Comparison of ENCODE assay signal across 30 cellular contexts in the genomic region with DNA sequence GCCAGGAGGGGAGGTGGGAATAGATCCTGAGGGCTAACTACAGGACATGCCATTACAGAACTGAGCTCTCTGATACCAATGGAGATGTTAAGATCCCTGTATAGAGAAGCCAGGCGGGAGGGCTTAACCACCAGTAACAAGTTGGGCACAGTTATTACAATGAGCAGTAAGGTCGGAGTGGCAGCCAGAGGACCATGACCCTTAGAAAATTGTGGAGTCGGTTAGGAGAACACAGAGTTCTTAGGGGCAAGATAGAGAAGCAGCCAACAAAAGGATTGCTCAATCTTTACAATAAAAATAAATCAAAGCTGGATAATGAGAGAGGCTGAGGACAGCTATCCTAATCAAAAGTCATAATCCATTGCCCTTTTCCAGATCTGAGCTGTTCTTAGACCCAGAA. TPM values are rescaled to one million over a fixed set of nuclear protein-coding genes. Genes with fewer than 3 reads are reported as not detected.
"Had no signal": no experiment of that assay in that cellular context is flagged by ENCODE, and none has a peak within 500 bp of the region (broad histone marks: within the 10 kb centered on the region; RNA-seq: fewer than 3 reads in every experiment).

No MANE protein-coding gene starts in this region.

- H2AFZ ChIP-seq: neural progenitor cell, parathyroid adenoma had no signal

- H3K4me1 ChIP-seq: neural progenitor cell, parathyroid adenoma, psoas muscle, stomach, testis, tibial artery, transverse colon, upper lobe of right lung, uterus had no signal

- H3K79me2 ChIP-seq: parathyroid adenoma had no signal

- H3K4me3 ChIP-seq: neural progenitor cell, ovary, psoas muscle, stomach, testis, tibial artery, transverse colon, upper lobe of right lung, uterus had no signal

- ATAC-seq: naive thymus-derived CD4-positive, alpha-beta T cell; psoas muscle; right cardiac atrium; sciatic nerve; stimulated activated effector memory CD8-positive, alpha-beta T cell treated with anti-CD3 and anti-CD28 coated beads, Interleukin-12 subunit alpha, Interleukin-12 subunit beta, amount 100 ng/mL, for 72 hours; stimulated activated naive B cell treated with anti-CD40 and anti-IgM and Interleukin-4, amounts not matched to agents 10 μg/mL and 1 μg/mL and 100 μg/mL, for 72 hours; upper lobe of right lung had no signal

- H3K36me3 ChIP-seq: neural progenitor cell, ovary, stomach, tibial artery, transverse colon, upper lobe of right lung, uterus had no signal

- H3K9ac ChIP-seq: neural progenitor cell, parathyroid adenoma had no signal

- H3K27ac ChIP-seq: neural progenitor cell, ovary, parathyroid adenoma, psoas muscle, stomach, testis, tibial artery, transverse colon, upper lobe of right lung, uterus had no signal

- H3K27me3 ChIP-seq: neural progenitor cell, ovary, stomach, testis, tibial artery, transverse colon, upper lobe of right lung, uterus had no signal

- H3K4me2 ChIP-seq: neural progenitor cell had no signal

- FAIRE-seq: small intestine had no signal

- H3K9me3 ChIP-seq: ovary, psoas muscle, stomach, testis, transverse colon, upper lobe of right lung, uterus had no signal

- DNase-seq: naive thymus-derived CD4-positive, alpha-beta T cell; natural killer cell; occipital lobe; ovary; posterior cingulate gyrus; psoas muscle; right cardiac atrium; small intestine; stimulated activated CD4-positive, alpha-beta T cell treated with anti-CD3 and anti-CD28 coated beads, Interleukin-15, amount 100 ng/mL, for 24 hours; stimulated activated CD4-positive, alpha-beta T cell treated with anti-CD3 and anti-CD28 coated beads, Interleukin-2, amount 100 ng/mL, for 24 hours; stimulated activated CD4-positive, alpha-beta T cell treated with anti-CD3 and anti-CD28 coated beads, Interleukin-2, amount 100 ng/mL, for 48 hours; stimulated activated CD4-positive, alpha-beta T cell treated with anti-CD3 and anti-CD28 coated beads, Interleukin-4, amount 100 ng/mL, for 24 hours; stimulated activated naive B cell treated with anti-CD40 and anti-IgM and Interleukin-4, amounts not matched to agents 10 μg/mL and 1 μg/mL and 100 μg/mL, for 72 hours; stimulated activated naive CD4-positive, alpha-beta T cell treated with Interleukin-2 at 50 U/mL for 16 hours; stomach; testis; tibial artery; transverse colon; upper lobe of right lung; uterus had no signal

RNA-seq across cellular contexts. Expression of a gene that starts 10.4 kb away (rescaled TPM):
- total RNA-seq: naive thymus-derived CD4-positive, alpha-beta T cell; natural killer cell; occipital lobe; osteoblast; progenitor cell of endocrine pancreas; psoas muscle; renal cortical epithelial cell; right cardiac atrium; sciatic nerve; skeletal muscle tissue; testis; transverse colon; urinary bladder had no signal
- polyA plus RNA-seq: naive thymus-derived CD4-positive, alpha-beta T cell; neural cell; ovary; psoas muscle; right cardiac atrium; small intestine; stomach had no signal
